Comparison of ENCODE assay signal across 1 cellular context in the genomic region with DNA sequence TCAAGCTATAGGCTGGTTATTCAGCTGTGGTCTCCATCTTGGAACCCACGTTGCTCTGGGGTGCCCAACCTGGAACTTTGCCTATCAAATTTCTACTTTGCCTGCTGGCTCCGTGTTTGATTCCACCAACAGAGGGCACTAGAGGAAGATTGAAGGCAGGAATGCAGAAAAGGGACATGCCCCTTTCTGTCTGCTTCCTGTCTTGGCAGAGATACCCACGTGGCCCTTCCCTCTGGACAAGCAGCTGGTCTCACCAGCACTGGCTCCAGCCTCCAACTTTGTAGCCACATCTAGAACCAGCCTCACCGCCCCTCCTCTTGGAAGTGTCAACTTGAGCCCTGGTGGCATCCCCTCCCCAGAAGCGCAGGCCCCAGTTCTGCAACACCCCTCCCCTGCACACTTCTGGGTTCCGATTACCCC.
TF ChIP-seq lines count a peak whose summit lies in the region.

No MANE protein-coding gene starts in this region.

TF ChIP-seq in K562, 482 proteins besides CTCF, POLR2A, EP300 and RAD21 (continued from another document):
- peak; percentile 40; the same call in 1 of the 2 replicates for TF ChIP-seq TEAD4 (IDR thresholded peaks at IDR 0.05; ENCODE audit: low read length)
- no peak for TF ChIP-seq TEAD4 (CRISPR knock-in tag; IDR thresholded peaks at IDR 0.05; ENCODE audit: borderline replicate concordance)
- TF ChIP-seq L3MBTL2 (IDR thresholded peaks at IDR 0.05), result 0 out of 2 replicates have a peak, but pooled peaks have one; percentile 16
